8 cellular contexts compared by ENCODE assay signal in the genomic region with DNA sequence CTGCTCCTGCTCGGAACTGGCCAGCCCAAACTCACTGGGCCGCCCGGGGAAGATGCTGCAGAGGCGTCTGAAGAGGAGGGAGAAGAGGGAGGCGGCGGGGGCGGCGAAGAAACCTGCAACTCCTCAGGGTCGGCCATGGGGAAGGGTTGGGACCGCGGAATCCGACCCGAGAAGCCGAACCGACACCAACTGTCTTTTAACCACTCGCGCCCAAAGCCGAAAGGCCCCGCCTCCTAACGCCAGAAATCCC. TPM values are rescaled to one million over a fixed set of nuclear protein-coding genes. Genes with fewer than 3 reads are reported as not detected.
DNase-seq lines count a peak whose midpoint lies in the region; ATAC-seq and TF ChIP-seq lines count a peak whose summit lies in the region.

Gene C4orf46 (minus strand): TSS at position 223 of the 250 bp plus-strand sequence. CDS start 86 bp downstream, at position 137.

- intact Hi-C loops in CD8-positive, alpha-beta T cell (cut with DNase I, micrococcal nuclease), result no loop called here

- no peak for TF ChIP-seq CTCF in CD8-positive, alpha-beta T cell (IDR thresholded peaks at IDR 0.05)

- peaks cover 14% of the 10 kb centered on the region for H3K4me1 ChIP-seq in CD8-positive, alpha-beta T cell (ENCODE audit: insufficient read depth, low read length)
- H3K4me1 ChIP-seq in endocrine pancreas (ENCODE audit: control insufficient read depth, insufficient read depth, low read length) (peaks cover 7% of the 10 kb centered on the region), neuron (ENCODE audit: insufficient read depth, low read length) (peaks cover 7% of the 10 kb centered on the region)

- H3K4me3 Mint-ChIP-seq in CD8-positive, alpha-beta T cell, result peak within 1 kb of the TSS; percentile 97

- no peak for ATAC-seq in CD8-positive, alpha-beta T cell
- ATAC-seq in HG02870 (IDR thresholded peaks at IDR 0.05; ENCODE audit: unreplicated experiment), result no peak
- ATAC-seq in GM18870 (IDR thresholded peaks at IDR 0.05; ENCODE audit: unreplicated experiment), result no peak
- ATAC-seq in HG02759 (IDR thresholded peaks at IDR 0.05; ENCODE audit: unreplicated experiment), result no peak

- CTCF ChIA-PET in CD8-positive, alpha-beta T cell (lab: Charles Lee), result no interaction called here

- peaks cover 27% of the 10 kb centered on the region for H3K4me1 Mint-ChIP-seq in CD8-positive, alpha-beta T cell (ENCODE audit: low read depth)

- no peaks in the 10 kb centered on the region for H3K27me3 ChIP-seq in CD8-positive, alpha-beta T cell (ENCODE audit: insufficient read depth, low read length)
- H3K27me3 ChIP-seq in endocrine pancreas (ENCODE audit: control insufficient read depth, insufficient read depth, low read length), result no peaks in the 10 kb centered on the region
- H3K27me3 ChIP-seq in neuron (ENCODE audit: insufficient read depth, low read length), result no peaks in the 10 kb centered on the region

- DNase-seq in CD8-positive, alpha-beta T cell, result no peak
- no peak for DNase-seq in NCI-H460 (ENCODE audit: extremely low read depth, low read depth)
- DNase-seq in germinal center (ENCODE audit: low spot score), result no peak

- peak within 1 kb of the TSS; percentile 96 for H3K27ac Mint-ChIP-seq in CD8-positive, alpha-beta T cell

- POLR2A ChIA-PET in CD8-positive, alpha-beta T cell (lab: Charles Lee), result no interaction called here

- H3K27me3 Mint-ChIP-seq in CD8-positive, alpha-beta T cell (ENCODE audit: low read depth), result no peaks in the 10 kb centered on the region

- peak within 1 kb of the TSS; percentile 42 for H3K9ac ChIP-seq in endocrine pancreas (ENCODE audit: control insufficient read depth, insufficient read depth, low read length)

- H3K36me3 ChIP-seq in CD8-positive, alpha-beta T cell (ENCODE audit: insufficient read depth, low read length), result no peaks in the 10 kb centered on the region
- H3K36me3 ChIP-seq in endocrine pancreas (ENCODE audit: control insufficient read depth, insufficient read depth, low read length) (no peaks in the 10 kb centered on the region), neuron (ENCODE audit: insufficient read depth, low read length) (peaks cover 13% of the 10 kb centered on the region)

- peak within 1 kb of the TSS; percentile 56 for H2AFZ ChIP-seq in neuron (ENCODE audit: low read depth, low read length)

- peak within 1 kb of the TSS; percentile 84 for H3K27ac ChIP-seq in CD8-positive, alpha-beta T cell (ENCODE audit: low read depth, low read length)

- H3K36me3 Mint-ChIP-seq in CD8-positive, alpha-beta T cell, result peaks cover 12% of the 10 kb centered on the region

- H3K9me3 Mint-ChIP-seq in CD8-positive, alpha-beta T cell, result no peaks in the 10 kb centered on the region

- H3K4me3 ChIP-seq in CD8-positive, alpha-beta T cell (ENCODE audit: low read depth, low read length), result peak within 1 kb of the TSS; percentile 71
- H3K4me3 ChIP-seq in endocrine pancreas (ENCODE audit: control insufficient read depth, insufficient read depth, low read length) (peak within 1 kb of the TSS; percentile 71), neuron (ENCODE audit: low read length) (peak within 1 kb of the TSS; percentile 75)

- H3K9me3 ChIP-seq in CD8-positive, alpha-beta T cell (ENCODE audit: low read length), result no peaks in the 10 kb centered on the region
- H3K9me3 ChIP-seq in endocrine pancreas (ENCODE audit: control insufficient read depth, low read length) (no peaks in the 10 kb centered on the region), neuron (ENCODE audit: low read length) (no peaks in the 10 kb centered on the region)

RNA-seq across cellular contexts. Expression of gene C4orf46, which starts in this region (rescaled TPM):
- 1 to 10 TPM; 3.9 to 4.5 TPM for total RNA-seq in CD8-positive, alpha-beta T cell
- total RNA-seq in NCI-H460 (2014; rRNA removed; shearing (Covaris generic)), result 18.5 and 22.4 TPM in 2 replicates
- polyA plus RNA-seq in NCI-H460 (2014; cell fraction: nucleus; rRNA removed), result 15.1 and 18.0 TPM in 2 replicates
